8 cellular contexts compared by ENCODE assay signal in genomic region chr12:122265433-122265832, GRCh38. TPM values are rescaled to one million over a fixed set of nuclear protein-coding genes. Genes with fewer than 3 reads are reported as not detected.
DNase-seq lines count a peak whose midpoint lies in the region; ATAC-seq and TF ChIP-seq lines count a peak whose summit lies in the region.

No MANE protein-coding gene starts in this region.

- H3K27me3 Mint-ChIP-seq in GM23338 (ENCODE audit: insufficient read depth, low read depth, poor library complexity), result peaks cover 15% of the 10 kb centered on the region

- TF ChIP-seq CTCF in GM23338 (conservative IDR thresholded peaks at IDR 0.05; ENCODE audit: low read depth in 2 of 2), result no peak
- no peak for TF ChIP-seq CTCF in RWPE2 (IDR thresholded peaks at IDR 0.05; ENCODE audit: poor library complexity, severe bottlenecking)
- TF ChIP-seq CTCF in fibroblast of pulmonary artery (IDR thresholded peaks at IDR 0.05; ENCODE audit: low read length, missing control alignments), result no peak
- no peak for TF ChIP-seq CTCF in mucosa of descending colon (IDR thresholded peaks at IDR 0.05)

- intact Hi-C loops in mucosa of descending colon (cut with DNase I, micrococcal nuclease), result no loop called here

- ATAC-seq in GM23338 (no peak), RWPE2 (ENCODE audit: low read depth) (no peak), HG02798 (IDR thresholded peaks at IDR 0.05; ENCODE audit: poor library complexity, unreplicated experiment) (no peak), mucosa of descending colon (no peak), HG03025 (IDR thresholded peaks at IDR 0.05; ENCODE audit: low FRiP score, unreplicated experiment) (no peak)

- H3K4me2 ChIP-seq in GM23338, result peak overlapping the region; percentile 89

- H3K27me3 ChIP-seq in GM23338 (ENCODE audit: insufficient read depth) (no peaks in the 10 kb centered on the region), RWPE2 (ENCODE audit: insufficient read depth, poor library complexity, severe bottlenecking) (no peaks in the 10 kb centered on the region), skeletal muscle tissue (ENCODE audit: control insufficient read depth in 3 of 3, insufficient read depth in 3 of 3, low read length in 3 of 3) (no peaks in the 10 kb centered on the region)

- H2AFZ ChIP-seq in GM23338, result peak overlapping the region; percentile 90

- H3K4me1 Mint-ChIP-seq in GM23338, result no peaks in the 10 kb centered on the region; the same call in 2 of the 3 replicates

- H3K9me3 Mint-ChIP-seq in GM23338, result peaks cover 3% of the 10 kb centered on the region

- peak overlapping the region; percentile 92 for H3K27ac ChIP-seq in GM23338 (ENCODE audit: low read depth)
- H3K27ac ChIP-seq in RWPE2 (ENCODE audit: poor library complexity, severe bottlenecking), result peak overlapping the region; percentile 55
- H3K27ac ChIP-seq in skeletal muscle tissue (ENCODE audit: low read depth, low read length), result peak overlapping the region; percentile 88

- H3K36me3 ChIP-seq in GM23338 (ENCODE audit: insufficient read depth), result peaks cover 5% of the 10 kb centered on the region; the same call in 1 of the 2 replicates
- peaks cover 20% of the 10 kb centered on the region for H3K36me3 ChIP-seq in RWPE2 (ENCODE audit: low read depth)
- peaks cover 6 to 23% (median 11%) of the 10 kb centered on the region in 3 donors for H3K36me3 ChIP-seq in skeletal muscle tissue (ENCODE audit: control insufficient read depth in 3 of 3, insufficient read depth in 3 of 3, low read length in 3 of 3)
- no peaks in the 10 kb centered on the region for H3K36me3 ChIP-seq in mucosa of descending colon (ENCODE audit: low read depth)

- H3K9me2 ChIP-seq in GM23338 (ENCODE audit: insufficient read depth), result no peaks in the 10 kb centered on the region

- peaks cover 30% of the 10 kb centered on the region for H3K36me3 Mint-ChIP-seq in GM23338 (ENCODE audit: low read depth)

- H4K20me1 ChIP-seq in GM23338 (replicated peaks; ENCODE audit: insufficient read depth), result no peaks in the 10 kb centered on the region

- H3K79me2 ChIP-seq in GM23338 (replicated peaks; ENCODE audit: insufficient read depth), result peaks cover 11% of the 10 kb centered on the region

- no peak for DNase-seq in GM23338 (ENCODE audit: low spot score)
- DNase-seq in RWPE2 (ENCODE audit: low spot score), result no peak
- no peak for DNase-seq in fibroblast of pulmonary artery (ENCODE audit: low read depth)
- no peak for DNase-seq in NCI-H510A (lab: John Stamatoyannopoulos, UW)
- no peak for DNase-seq in mucosa of descending colon

- H3K4me3 ChIP-seq in GM23338 (peak overlapping the region; percentile 88), RWPE2 (ENCODE audit: severe bottlenecking) (peak overlapping the region; percentile 67), fibroblast of pulmonary artery (replicated peaks; ENCODE audit: low read depth, low read length) (peak overlapping the region; percentile 95), skeletal muscle tissue (ENCODE audit: low read length in 3 of 3) (peak overlapping the region; percentile 95 to 99 (median 97)), mucosa of descending colon (no peak overlapping the region)

- H3K9me3 ChIP-seq in RWPE2 (ENCODE audit: severe bottlenecking) (no peaks in the 10 kb centered on the region), skeletal muscle tissue (ENCODE audit: control insufficient read depth in 3 of 3, low read length in 3 of 3) (no peaks in the 10 kb centered on the region), mucosa of descending colon (no peaks in the 10 kb centered on the region)

- H3K27ac Mint-ChIP-seq in GM23338, result peak overlapping the region; percentile 99

- no peaks in the 10 kb centered on the region for H3F3A ChIP-seq in GM23338 (replicated peaks; ENCODE audit: low read depth)

- H3K9ac ChIP-seq in skeletal muscle tissue (ENCODE audit: low read depth in 1 of 3, low read length in 3 of 3), result peak overlapping the region; percentile 90 to 94 (median 92)

- peak overlapping the region; percentile 96 for H3K4me3 Mint-ChIP-seq in GM23338

- H3K4me1 ChIP-seq in GM23338 (ENCODE audit: insufficient read depth) (peaks cover 7% of the 10 kb centered on the region), RWPE2 (ENCODE audit: insufficient read depth, poor library complexity, severe bottlenecking) (no peaks in the 10 kb centered on the region), skeletal muscle tissue (ENCODE audit: control insufficient read depth in 3 of 3, insufficient read depth in 3 of 3, low read length in 3 of 3) (peaks cover 11 to 14% (median 14%) of the 10 kb centered on the region in 3 donors), mucosa of descending colon (ENCODE audit: low read depth) (peaks cover 5% of the 10 kb centered on the region)

TF ChIP-seq in GM23338, 12 proteins besides CTCF, POLR2A, EP300 and RAD21:
- TF ChIP-seq CREB1 (CRISPR knock-in tag; IDR thresholded peaks at IDR 0.05; ENCODE audit: low read depth) (no peak), POLR2AphosphoS5 (IDR thresholded peaks at IDR 0.05; ENCODE audit: low read depth) (no peak), ZNF331 (CRISPR knock-in tag; IDR thresholded peaks at IDR 0.05; ENCODE audit: low read depth) (no peak), JUNB (IDR thresholded peaks at IDR 0.05; ENCODE audit: unreplicated experiment) (no peak), EZH2phosphoT487 (IDR thresholded peaks at IDR 0.05; ENCODE audit: unreplicated experiment) (no peak), ZNF114 (CRISPR knock-in tag; IDR thresholded peaks at IDR 0.05) (no peak), NANOG (IDR thresholded peaks at IDR 0.05; ENCODE audit: borderline replicate concordance) (no peak)
- TF ChIP-seq, protein P1, sequence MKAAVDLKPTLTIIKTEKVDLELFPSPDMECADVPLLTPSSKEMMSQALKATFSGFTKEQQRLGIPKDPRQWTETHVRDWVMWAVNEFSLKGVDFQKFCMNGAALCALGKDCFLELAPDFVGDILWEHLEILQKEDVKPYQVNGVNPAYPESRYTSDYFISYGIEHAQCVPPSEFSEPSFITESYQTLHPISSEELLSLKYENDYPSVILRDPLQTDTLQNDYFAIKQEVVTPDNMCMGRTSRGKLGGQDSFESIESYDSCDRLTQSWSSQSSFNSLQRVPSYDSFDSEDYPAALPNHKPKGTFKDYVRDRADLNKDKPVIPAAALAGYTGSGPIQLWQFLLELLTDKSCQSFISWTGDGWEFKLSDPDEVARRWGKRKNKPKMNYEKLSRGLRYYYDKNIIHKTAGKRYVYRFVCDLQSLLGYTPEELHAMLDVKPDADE (IDR thresholded peaks at IDR 0.05), result no peak
- TF ChIP-seq, protein P2, sequence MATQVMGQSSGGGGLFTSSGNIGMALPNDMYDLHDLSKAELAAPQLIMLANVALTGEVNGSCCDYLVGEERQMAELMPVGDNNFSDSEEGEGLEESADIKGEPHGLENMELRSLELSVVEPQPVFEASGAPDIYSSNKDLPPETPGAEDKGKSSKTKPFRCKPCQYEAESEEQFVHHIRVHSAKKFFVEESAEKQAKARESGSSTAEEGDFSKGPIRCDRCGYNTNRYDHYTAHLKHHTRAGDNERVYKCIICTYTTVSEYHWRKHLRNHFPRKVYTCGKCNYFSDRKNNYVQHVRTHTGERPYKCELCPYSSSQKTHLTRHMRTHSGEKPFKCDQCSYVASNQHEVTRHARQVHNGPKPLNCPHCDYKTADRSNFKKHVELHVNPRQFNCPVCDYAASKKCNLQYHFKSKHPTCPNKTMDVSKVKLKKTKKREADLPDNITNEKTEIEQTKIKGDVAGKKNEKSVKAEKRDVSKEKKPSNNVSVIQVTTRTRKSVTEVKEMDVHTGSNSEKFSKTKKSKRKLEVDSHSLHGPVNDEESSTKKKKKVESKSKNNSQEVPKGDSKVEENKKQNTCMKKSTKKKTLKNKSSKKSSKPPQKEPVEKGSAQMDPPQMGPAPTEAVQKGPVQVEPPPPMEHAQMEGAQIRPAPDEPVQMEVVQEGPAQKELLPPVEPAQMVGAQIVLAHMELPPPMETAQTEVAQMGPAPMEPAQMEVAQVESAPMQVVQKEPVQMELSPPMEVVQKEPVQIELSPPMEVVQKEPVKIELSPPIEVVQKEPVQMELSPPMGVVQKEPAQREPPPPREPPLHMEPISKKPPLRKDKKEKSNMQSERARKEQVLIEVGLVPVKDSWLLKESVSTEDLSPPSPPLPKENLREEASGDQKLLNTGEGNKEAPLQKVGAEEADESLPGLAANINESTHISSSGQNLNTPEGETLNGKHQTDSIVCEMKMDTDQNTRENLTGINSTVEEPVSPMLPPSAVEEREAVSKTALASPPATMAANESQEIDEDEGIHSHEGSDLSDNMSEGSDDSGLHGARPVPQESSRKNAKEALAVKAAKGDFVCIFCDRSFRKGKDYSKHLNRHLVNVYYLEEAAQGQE (IDR thresholded peaks at IDR 0.05; ENCODE audit: unreplicated experiment), result no peak
TF ChIP-seq in GM23338: peak in this region for 0.

RNA-seq across cellular contexts. Expression of gene VPS33A, which starts 0.9 kb away (rescaled TPM):
- 33.4 and 48.0 TPM in 2 replicates for total RNA-seq in GM23338 (2014; rRNA removed; shearing (Covaris generic))
- polyA plus RNA-seq in GM23338 (2016; fragmentation: Nextera tagmentation; extraction: Ambion mirVana), result 19.5 and 20.6 TPM in 2 replicates
- 16.2 TPM for total RNA-seq in skeletal muscle tissue
- 10 to 100 TPM; 19.5 to 22.8 (median 22.4) TPM for total RNA-seq in mucosa of descending colon

RNA-seq across cellular contexts. Expression of gene DIABLO, which starts 39.6 kb away (rescaled TPM):
- total RNA-seq in GM23338 (2014; rRNA removed; shearing (Covaris generic)), result 71.7 and 72.0 TPM in 2 replicates
- 77.0 and 82.7 TPM in 2 replicates for polyA plus RNA-seq in GM23338 (2016; fragmentation: Nextera tagmentation; extraction: Ambion mirVana)
- 45.4 TPM for total RNA-seq in skeletal muscle tissue
- total RNA-seq in mucosa of descending colon, result 10 to 100 TPM; 35.6 to 42.9 (median 41.6) TPM
